Comparison of ENCODE assay signal across 21 cellular contexts in the genomic region with DNA sequence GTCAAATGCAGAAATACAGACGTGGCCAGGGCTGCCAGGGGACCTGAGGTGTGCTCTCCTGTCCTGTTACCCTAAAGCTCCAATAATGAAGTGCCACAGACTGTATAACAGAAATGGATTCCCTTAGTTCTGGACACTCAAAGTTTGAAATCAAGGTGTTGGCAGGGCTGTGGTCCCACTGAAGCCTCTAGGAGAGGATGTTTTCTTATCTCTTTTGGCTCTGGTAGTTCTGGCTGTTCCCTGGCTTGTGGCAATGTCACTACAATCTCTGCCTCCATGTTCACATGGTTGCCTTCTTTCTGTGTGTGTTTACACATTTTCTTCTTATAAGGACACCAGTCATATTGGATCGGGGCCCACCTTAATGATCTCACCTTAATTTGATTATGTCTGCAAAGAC.
"Had no signal": no experiment of that assay in that cellular context is flagged by ENCODE, and none has a peak within 500 bp of the region (broad histone marks: within the 10 kb centered on the region; RNA-seq: fewer than 3 reads in every experiment).

No MANE protein-coding gene starts in this region.

- H3K36me3 ChIP-seq: gastrocnemius medialis, left lung, prostate gland, stomach, thoracic aorta, transverse colon had no signal

- H3K4me1 ChIP-seq: gastrocnemius medialis, left lung, parathyroid adenoma, prostate gland, transverse colon had no signal

- H3K27ac ChIP-seq: dorsolateral prefrontal cortex, gastrocnemius medialis, left lung, parathyroid adenoma, prostate gland, thoracic aorta, transverse colon had no signal

- H3K9me3 ChIP-seq: gastrocnemius medialis, prostate gland, thoracic aorta, transverse colon had no signal

- H3K9ac ChIP-seq: parathyroid adenoma had no signal

- H3K27me3 ChIP-seq: dorsolateral prefrontal cortex, gastrocnemius medialis, left lung, stomach, transverse colon had no signal

- H3K4me3 ChIP-seq: dorsolateral prefrontal cortex, gastrocnemius medialis, left lung, prostate gland, stomach, thoracic aorta, transverse colon had no signal

- H3K79me2 ChIP-seq: parathyroid adenoma had no signal

- ATAC-seq: esophagus mucosa, gastrocnemius medialis, left lung had no signal

- FAIRE-seq: endometrium, islet of Langerhans had no signal

- H2AFZ ChIP-seq: parathyroid adenoma had no signal

- DNase-seq: cortex of kidney; dorsolateral prefrontal cortex; effector CD8-positive, alpha-beta T cell; gastrocnemius medialis; hypothalamus; kidney glomerular epithelial cell; left lung; mesendoderm; naive B cell; occipital lobe; retina; stimulated activated naive CD4-positive, alpha-beta T cell; stomach; substantia nigra; transverse colon had no signal
